In genomic region chr12:56962247-56962646, GRCh38 we compare ENCODE assay signal across 19 cellular contexts. TPM values are rescaled to one million over a fixed set of nuclear protein-coding genes. Genes with fewer than 3 reads are reported as not detected.
"Had no signal": no experiment of that assay in that cellular context is flagged by ENCODE, and none has a peak within 500 bp of the region (broad histone marks: within the 10 kb centered on the region; RNA-seq: fewer than 3 reads in every experiment).

No MANE protein-coding gene starts in this region.

RNA-seq across cellular contexts. Expression of gene RDH16, which starts 4.8 kb away (rescaled TPM):
- total RNA-seq: chondrocyte had no signal

RNA-seq across cellular contexts. Expression of gene SDR9C7, which starts 28.0 kb away (rescaled TPM):
- total RNA-seq: activated naive CD4-positive, alpha-beta T cell treated with anti-CD3 and anti-CD28 coated beads for 36 hours; activated naive CD4-positive, alpha-beta T cell treated with anti-CD3 and anti-CD28 coated beads, Interleukin-2, amount 50 U/mL, for 72 hours; activated naive CD8-positive, alpha-beta T cell treated with anti-CD3 and anti-CD28 coated beads for 36 hours; activated naive CD8-positive, alpha-beta T cell treated with anti-CD3 and anti-CD28 coated beads, Interleukin-2, amount 10 ng/mL, durations not matched to agents 7 days and 5 days; activated T-cell treated with anti-CD3 and anti-CD28 coated beads, Interleukin-2, amount 50 U/mL, for 4 hours; activated T-helper 1 cell treated with anti-CD3 and anti-CD28 coated beads, Interleukin-12 subunit alpha, Interleukin-12 subunit beta, Interleukin-2, Interleukin-4 antibody, amounts not matched to agents 30 ng/mL and 10 ng/mL and 1 ng/mL, durations not matched to agents 14 hours and 24 hours and 36 hours; activated T-helper 17 cell treated with anti-CD3 and anti-CD28 coated beads, Interleukin-2, amount 50 U/mL, for 72 hours; activated T-helper 2 cell treated with anti-CD3 and anti-CD28 coated beads, Interferon-gamma antibody, Interleukin-2, Interleukin-4, amounts not matched to agents 10 μg/mL and 5 μg/mL and 100 μg/mL, durations not matched to agents 14 hours and 24 hours and 36 hours; adrenal gland; ascending aorta; astrocyte; body of pancreas; breast epithelium; chondrocyte had no signal
- polyA plus RNA-seq: adipose tissue, adrenal gland had no signal

RNA-seq across cellular contexts. Expression of gene TAC3, which starts 54.1 kb away (rescaled TPM):
- total RNA-seq: activated T-helper 2 cell treated with anti-CD3 and anti-CD28 coated beads, Interferon-gamma antibody, Interleukin-2, Interleukin-4, amounts not matched to agents 10 μg/mL and 5 μg/mL and 100 μg/mL, durations not matched to agents 14 hours and 24 hours and 36 hours; aorta; ascending aorta; body of pancreas; breast epithelium; bronchial epithelial cell; cardiac septum; cerebellum; chondrocyte had no signal
- polyA plus RNA-seq: adipose tissue had no signal
